15 cellular contexts compared by ENCODE assay signal in genomic region chr2:109339519-109339991, GRCh38.
A peak's percentile ranks its signal among the peaks of the same experiment; 100 is the strongest.
DNase-seq lines count a peak whose midpoint lies in the region; TF ChIP-seq lines count a peak whose summit lies in the region.
"Had no signal": no experiment of that assay in that cellular context is flagged by ENCODE, and none has a peak within 500 bp of the region (broad histone marks: within the 10 kb centered on the region; RNA-seq: fewer than 3 reads in every experiment).

No MANE protein-coding gene starts in this region.

- intact Hi-C loops in colonic mucosa (cut with DNase I) (no loop called here), esophagus squamous epithelium (cut with DNase I) (no loop called here)

- no peak overlapping the region for H3K27ac ChIP-seq in suprapubic skin
- no peak overlapping the region for H3K27ac ChIP-seq in colonic mucosa
- no peak overlapping the region for H3K27ac ChIP-seq in esophagus squamous epithelium
- H3K27ac ChIP-seq: A549, ascending aorta had no signal

- DNase-seq in NCI-H510A treated with DMSO at 0.1 percent for 48 hours (lab: John Stamatoyannopoulos, UW) (peak; percentile 39), NCI-H510A (lab: John Stamatoyannopoulos, UW) (no peak), NCI-H69 (lab: John Stamatoyannopoulos, UW) (peak; percentile 16), dermis blood vessel endothelial cell (peak; percentile 89), pulmonary artery endothelial cell (ENCODE audit: low read depth, low spot score) (peak; percentile 49), suprapubic skin (ENCODE audit: low spot score in 2 of 2) (no peak), colonic mucosa (no peak), esophagus squamous epithelium (lab: John Stamatoyannopoulos, UW) (no peak)
- DNase-seq: activated T-cell treated with anti-CD3 and anti-CD28 coated beads, Interleukin-2, amount 50 U/mL, for 72 hours; DND-41; mesendoderm; NCI-H146; stimulated activated CD4-positive, alpha-beta T cell treated with anti-CD3 and anti-CD28 coated beads, Interleukin-15, amount 100 ng/mL, for 24 hours had no signal

- H3K9ac ChIP-seq in colonic mucosa (ENCODE audit: low read depth in 2 of 2, low read length in 2 of 2) = no peak overlapping the region

- no peaks in the 10 kb centered on the region for H3K27me3 ChIP-seq in suprapubic skin
- no peaks in the 10 kb centered on the region for H3K27me3 ChIP-seq in colonic mucosa
- H3K27me3 ChIP-seq in esophagus squamous epithelium = no peaks in the 10 kb centered on the region
- H3K27me3 ChIP-seq: ascending aorta had no signal

- H3K4me1 ChIP-seq in suprapubic skin = peaks cover 10% of the 10 kb centered on the region
- H3K4me1 ChIP-seq in colonic mucosa = no peaks in the 10 kb centered on the region
- H3K4me1 ChIP-seq in esophagus squamous epithelium = peaks cover 0 to 27% (median 18%) of the 10 kb centered on the region in 3 donors
- H3K4me1 ChIP-seq: A549 had no signal

- TF ChIP-seq POLR2A in suprapubic skin (IDR thresholded peaks at IDR 0.05) (no peak), esophagus squamous epithelium (IDR thresholded peaks at IDR 0.05) (no peak)

- 88% methylated on average over 7 of the region's 7 CpGs for WGBS in suprapubic skin
- WGBS in esophagus squamous epithelium, 2 donors = 75 to 83% methylated on average over 3 to 5 of the region's 7 CpGs

- H3K36me3 ChIP-seq in suprapubic skin = no peaks in the 10 kb centered on the region
- no peaks in the 10 kb centered on the region for H3K36me3 ChIP-seq in colonic mucosa
- H3K36me3 ChIP-seq in esophagus squamous epithelium = no peaks in the 10 kb centered on the region
- H3K36me3 ChIP-seq: ascending aorta had no signal

- H3K9me3 ChIP-seq in suprapubic skin (no peaks in the 10 kb centered on the region), colonic mucosa (no peaks in the 10 kb centered on the region), esophagus squamous epithelium (no peaks in the 10 kb centered on the region)
- H3K9me3 ChIP-seq: A549, ascending aorta had no signal

- no peak for TF ChIP-seq CTCF in suprapubic skin (IDR thresholded peaks at IDR 0.05)
- no peak for TF ChIP-seq CTCF in colonic mucosa (IDR thresholded peaks at IDR 0.05)
- TF ChIP-seq CTCF in esophagus squamous epithelium (IDR thresholded peaks at IDR 0.05) = no peak

- H3K4me3 ChIP-seq in suprapubic skin (no peak overlapping the region), colonic mucosa (no peak overlapping the region), esophagus squamous epithelium (no peak overlapping the region)
- H3K4me3 ChIP-seq: A549, ascending aorta had no signal

- TF ChIP-seq EP300 in suprapubic skin (IDR thresholded peaks at IDR 0.05) = no peak

Comparison
In these comparisons a context has a peak if more than half of its experiments do, and no peak if none do; other contexts are left out.
1. DNase-seq: peak in NCI-H510A treated with DMSO at 0.1 percent for 48 hours (single experiment), NCI-H69 (single experiment), dermis blood vessel endothelial cell (single experiment) and pulmonary artery endothelial cell (single experiment); none in NCI-H510A (single experiment), suprapubic skin (0 of 2), colonic mucosa (single experiment) and esophagus squamous epithelium (single experiment).